ENCODE assay signal across 20 cellular contexts in genomic region chr4:89616382-89616781, GRCh38.
DNase-seq lines count a peak whose midpoint lies in the region; ATAC-seq, FAIRE-seq and TF ChIP-seq lines count a peak whose summit lies in the region.
"Had no signal": no experiment of that assay in that cellular context is flagged by ENCODE, and none has a peak within 500 bp of the region (broad histone marks: within the 10 kb centered on the region; RNA-seq: fewer than 3 reads in every experiment).

No MANE protein-coding gene starts in this region.

- no peak overlapping the region for H3K27ac ChIP-seq in GM23338 (ENCODE audit: low read depth)
- no peak overlapping the region for H3K27ac ChIP-seq in OCI-LY3 (ENCODE audit: low read length)
- H3K27ac ChIP-seq in neural progenitor cell, result no peak overlapping the region
- H3K27ac ChIP-seq: C4-2B, GM23248, RWPE1 had no signal

- H3F3A ChIP-seq in GM23338 (replicated peaks; ENCODE audit: low read depth) (no peaks in the 10 kb centered on the region), neural progenitor cell (ENCODE audit: low read depth) (no peaks in the 10 kb centered on the region)

- H2AFZ ChIP-seq in GM23338, result peak overlapping the region; percentile 56; the same call in 1 of the 2 replicates
- H2AFZ ChIP-seq in OCI-LY3 (ENCODE audit: low read depth, low read length), result peak overlapping the region; percentile 35; the same call in 1 of the 2 replicates
- no peak overlapping the region for H2AFZ ChIP-seq in neural progenitor cell (replicated peaks)
- H2AFZ ChIP-seq: GM23248 had no signal

- no peak overlapping the region for H3K27ac Mint-ChIP-seq in GM23338
- peak overlapping the region; percentile 40 for H3K27ac Mint-ChIP-seq in neural progenitor cell
- H3K27ac Mint-ChIP-seq: T-helper 17 cell had no signal

- H3K27me3 ChIP-seq in GM23338 (ENCODE audit: insufficient read depth) (no peaks in the 10 kb centered on the region), OCI-LY3 (ENCODE audit: low read depth, low read length) (no peaks in the 10 kb centered on the region), neural progenitor cell (no peaks in the 10 kb centered on the region)

- H3K36me3 ChIP-seq in GM23338 (ENCODE audit: insufficient read depth) (no peaks in the 10 kb centered on the region), OCI-LY3 (replicated peaks; ENCODE audit: low read depth, low read length) (no peaks in the 10 kb centered on the region), neural progenitor cell (no peaks in the 10 kb centered on the region)

- H3K4me1 Mint-ChIP-seq in GM23338, result peaks cover 14% of the 10 kb centered on the region; the same call in 2 of the 3 replicates
- peaks cover 44% of the 10 kb centered on the region for H3K4me1 Mint-ChIP-seq in neural progenitor cell

- no peak for FAIRE-seq in D721Med (lab: Jason Lieb, UNC)
- FAIRE-seq: GM12878, GM18507 had no signal

- H3K9me3 ChIP-seq in OCI-LY3 (ENCODE audit: insufficient read depth, low read length) (no peaks in the 10 kb centered on the region), neural progenitor cell (ENCODE audit: low read depth) (no peaks in the 10 kb centered on the region)

- no peaks in the 10 kb centered on the region for H3K9me2 ChIP-seq in GM23338 (ENCODE audit: insufficient read depth)

- H3K9ac ChIP-seq in OCI-LY3 (ENCODE audit: low read length) (no peak overlapping the region), neural progenitor cell (no peak overlapping the region)
- H3K9ac ChIP-seq: GM23248 had no signal

- no peaks in the 10 kb centered on the region for H3K36me3 Mint-ChIP-seq in GM23338 (ENCODE audit: low read depth)
- H3K36me3 Mint-ChIP-seq in neural progenitor cell, result peaks cover 2% of the 10 kb centered on the region

- H3K9me3 Mint-ChIP-seq in GM23338, result no peaks in the 10 kb centered on the region
- H3K9me3 Mint-ChIP-seq in neural progenitor cell, result peaks cover 14% of the 10 kb centered on the region

- no peaks in the 10 kb centered on the region for H3K79me2 ChIP-seq in GM23338 (replicated peaks; ENCODE audit: insufficient read depth)
- no peaks in the 10 kb centered on the region for H3K79me2 ChIP-seq in OCI-LY3 (ENCODE audit: low read length)
- H3K79me2 ChIP-seq in neural progenitor cell (ENCODE audit: low read depth), result no peaks in the 10 kb centered on the region

- no peak overlapping the region for H3K4me3 ChIP-seq in GM23338
- no peak overlapping the region for H3K4me3 ChIP-seq in OCI-LY3 (ENCODE audit: low read length)
- H3K4me3 ChIP-seq in neural progenitor cell, result no peak overlapping the region
- H3K4me3 ChIP-seq: GM12878, GM23248 had no signal

- no peak for ATAC-seq in GM23338
- ATAC-seq: GM12878, PC-3, T-helper 17 cell had no signal

- H3K4me3 Mint-ChIP-seq in GM23338 (no peak overlapping the region), neural progenitor cell (peak overlapping the region; percentile 7)
- H3K4me3 Mint-ChIP-seq: T-helper 17 cell had no signal

- H3K4me1 ChIP-seq in GM23338 (ENCODE audit: insufficient read depth), result no peaks in the 10 kb centered on the region
- H3K4me1 ChIP-seq in OCI-LY3 (ENCODE audit: low read length), result no peaks in the 10 kb centered on the region
- peaks cover 17% of the 10 kb centered on the region for H3K4me1 ChIP-seq in neural progenitor cell

- H4K20me1 ChIP-seq in GM23338 (replicated peaks; ENCODE audit: insufficient read depth) (no peaks in the 10 kb centered on the region), OCI-LY3 (ENCODE audit: insufficient read depth, low read length) (no peaks in the 10 kb centered on the region), neural progenitor cell (ENCODE audit: low read depth) (no peaks in the 10 kb centered on the region)

- no peak overlapping the region for H3K4me2 ChIP-seq in GM23338
- H3K4me2 ChIP-seq in OCI-LY3 (ENCODE audit: low read length), result no peak overlapping the region
- H3K4me2 ChIP-seq in neural progenitor cell, result no peak overlapping the region

- no peak for TF ChIP-seq CTCF in GM23338 (conservative IDR thresholded peaks at IDR 0.05; ENCODE audit: low read depth in 2 of 2)
- no peak for TF ChIP-seq CTCF in OCI-LY3 (IDR thresholded peaks at IDR 0.05; ENCODE audit: low read depth, low read length)
- no peak for TF ChIP-seq CTCF in neural progenitor cell (IDR thresholded peaks at IDR 0.05)
- no peak for TF ChIP-seq CTCF in D721Med (IDR thresholded peaks at IDR 0.05; ENCODE audit: insufficient read depth, missing control alignments)

- H3K27me3 Mint-ChIP-seq in GM23338 (ENCODE audit: insufficient read depth, low read depth, poor library complexity) (peaks cover 1% of the 10 kb centered on the region), neural progenitor cell (ENCODE audit: insufficient read depth, low read depth) (peaks cover 9% of the 10 kb centered on the region)
- H3K27me3 Mint-ChIP-seq: T-helper 17 cell had no signal

- DNase-seq in NCI-H2227 (lab: John Stamatoyannopoulos, UW; ENCODE audit: unreplicated experiment), result peak; percentile 28
- no peak for DNase-seq in NCI-H2227 treated with DMSO at 0.1 percent for 48 hours (lab: John Stamatoyannopoulos, UW)
- DNase-seq in GM23338 (ENCODE audit: low spot score), result no peak
- DNase-seq in neural progenitor cell (ENCODE audit: low spot score), result no peak
- no peak for DNase-seq in activated effector memory CD4-positive, alpha-beta T cell treated with Interleukin-2 at 50 U/mL for 16 hours
- no peak for DNase-seq in D721Med (ENCODE audit: insufficient read length, low spot score)
- DNase-seq: DND-41, GDM1, GM23248, KG1, NCI-H1092, NCI-H1930, NCI-H526 treated with DMSO at 0.1 percent for 48 hours, PC-3, T-helper 17 cell had no signal

TF ChIP-seq in GM23338, 12 proteins besides CTCF, POLR2A, EP300 and RAD21 (continues in another document):
- TF ChIP-seq JUNB (IDR thresholded peaks at IDR 0.05; ENCODE audit: unreplicated experiment), result no peak
- TF ChIP-seq ZNF462 (CRISPR knock-in tag; IDR thresholded peaks at IDR 0.05), result no peak
